Comparison of ENCODE assay signal across 1 cellular context in genomic region chr4:34046580-34046979, GRCh38.
TF ChIP-seq lines count a peak whose summit lies in the region.

No MANE protein-coding gene starts in this region.

TF ChIP-seq in H1, 55 proteins besides CTCF, POLR2A, EP300 and RAD21 (continued from another document):
- TF ChIP-seq CHD7 (IDR thresholded peaks at IDR 0.05; ENCODE audit: insufficient replicate concordance, low read length) (no peak), PHF8 (conservative IDR thresholded peaks at IDR 0.05; ENCODE audit: low read depth, low read length) (no peak)
